ENCODE assay signal across 1 cellular context in the genomic region with DNA sequence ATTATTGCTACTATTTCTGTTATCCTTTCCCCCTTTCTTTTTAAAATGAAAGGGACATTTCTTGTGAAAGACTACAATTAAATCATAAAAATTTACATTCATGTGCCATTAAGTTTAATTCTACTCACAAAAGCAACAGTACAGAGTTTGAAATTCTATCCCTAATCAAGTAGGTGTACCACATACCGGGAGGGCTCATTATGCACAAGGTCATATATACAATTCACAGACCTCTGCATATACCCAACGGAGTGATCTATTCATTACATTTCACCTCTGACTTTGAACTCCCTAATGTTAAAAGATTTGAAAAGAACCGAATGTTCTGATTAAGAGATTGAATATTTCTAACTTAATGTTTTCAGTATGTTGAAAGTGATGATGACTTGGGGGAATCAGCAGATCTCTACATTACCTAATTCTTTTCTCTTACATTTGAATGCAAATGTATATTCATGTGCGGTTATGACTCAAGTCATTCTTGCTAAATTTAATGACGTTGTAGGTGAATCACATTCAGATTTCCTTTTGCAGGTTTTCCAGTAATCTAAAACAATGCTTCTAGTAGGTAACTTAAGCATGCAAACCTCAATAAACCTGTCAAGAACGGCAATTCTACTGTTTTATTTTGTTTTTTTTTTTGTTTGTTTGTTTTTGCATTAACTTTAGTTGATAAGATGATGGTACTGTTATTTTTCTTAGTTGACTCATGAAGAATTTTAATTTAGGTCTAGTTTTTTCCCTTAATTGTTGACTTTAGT.
TF ChIP-seq lines count a peak whose summit lies in the region.

No MANE protein-coding gene starts in this region.

TF ChIP-seq in HepG2, 621 proteins besides CTCF, POLR2A, EP300 and RAD21 (continued from another document):
- TF ChIP-seq ATF7 (IDR thresholded peaks at IDR 0.05), result no peak
- no peak for TF ChIP-seq ATF7 (CRISPR knock-in tag; IDR thresholded peaks at IDR 0.05)
